Comparison of ENCODE assay signal across 10 cellular contexts in the genomic region with DNA sequence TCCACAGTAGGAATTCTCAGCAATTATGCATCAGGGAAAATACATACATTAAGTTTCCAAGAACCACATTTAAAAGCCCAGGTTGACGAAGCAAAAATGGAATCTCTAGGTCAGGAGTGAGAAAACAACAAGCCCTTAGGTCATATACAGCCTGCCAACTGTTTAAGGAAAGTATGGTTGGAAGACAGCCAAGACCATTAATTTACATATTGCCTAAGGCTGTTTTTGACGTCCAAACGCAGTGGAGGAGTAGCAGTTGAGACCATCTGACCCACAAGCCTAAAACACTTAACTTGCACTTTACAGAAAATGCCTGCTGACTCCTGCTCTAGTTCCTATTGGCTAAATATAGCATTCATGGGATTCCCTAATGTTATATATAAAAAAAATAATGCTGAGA.
DNase-seq lines count a peak whose midpoint lies in the region; ATAC-seq and TF ChIP-seq lines count a peak whose summit lies in the region.
"Had no signal": no experiment of that assay in that cellular context is flagged by ENCODE, and none has a peak within 500 bp of the region (broad histone marks: within the 10 kb centered on the region; RNA-seq: fewer than 3 reads in every experiment).

No MANE protein-coding gene starts in this region.

- H3K36me3 Mint-ChIP-seq in glutamatergic neuron (ENCODE audit: unreplicated experiment): no peaks in the 10 kb centered on the region
- H3K36me3 Mint-ChIP-seq in activated CD4-positive, alpha-beta memory T cell treated with anti-CD3 and anti-CD28 coated beads, Interleukin-2, amount 10 ng/mL, durations not matched to agents 7 days and 5 days (ENCODE audit: low read depth): no peaks in the 10 kb centered on the region

- H3K27ac Mint-ChIP-seq in glutamatergic neuron (ENCODE audit: unreplicated experiment): peak overlapping the region; percentile 63
- H3K27ac Mint-ChIP-seq in activated CD4-positive, alpha-beta memory T cell treated with anti-CD3 and anti-CD28 coated beads, Interleukin-2, amount 10 ng/mL, durations not matched to agents 7 days and 5 days: no peak overlapping the region

- H3K4me3 Mint-ChIP-seq in glutamatergic neuron (ENCODE audit: unreplicated experiment): peak overlapping the region; percentile 52
- H3K4me3 Mint-ChIP-seq in activated CD4-positive, alpha-beta memory T cell treated with anti-CD3 and anti-CD28 coated beads, Interleukin-2, amount 10 ng/mL, durations not matched to agents 7 days and 5 days: no peak overlapping the region
- H3K4me3 Mint-ChIP-seq: central memory CD8-positive, alpha-beta T cell had no signal

- H3K4me1 Mint-ChIP-seq in glutamatergic neuron (ENCODE audit: low read depth, unreplicated experiment): peaks cover 17% of the 10 kb centered on the region
- H3K4me1 Mint-ChIP-seq in activated CD4-positive, alpha-beta memory T cell treated with anti-CD3 and anti-CD28 coated beads, Interleukin-2, amount 10 ng/mL, durations not matched to agents 7 days and 5 days: no peaks in the 10 kb centered on the region
- H3K4me1 Mint-ChIP-seq: central memory CD8-positive, alpha-beta T cell had no signal

- POLR2A ChIA-PET in activated CD4-positive, alpha-beta memory T cell treated with anti-CD3 and anti-CD28 coated beads, Interleukin-2, amount 10 ng/mL, durations not matched to agents 7 days and 5 days (lab: Charles Lee): no interaction called here

- ATAC-seq in GM18505 (IDR thresholded peaks at IDR 0.05; ENCODE audit: unreplicated experiment) (peak; percentile 43), HG03135 (IDR thresholded peaks at IDR 0.05; ENCODE audit: unreplicated experiment) (peak; percentile 68)
- ATAC-seq: HCT116 had no signal

- peaks cover 4% of the 10 kb centered on the region for H3K27me3 Mint-ChIP-seq in glutamatergic neuron (ENCODE audit: unreplicated experiment)
- H3K27me3 Mint-ChIP-seq in activated CD4-positive, alpha-beta memory T cell treated with anti-CD3 and anti-CD28 coated beads, Interleukin-2, amount 10 ng/mL, durations not matched to agents 7 days and 5 days: peaks cover 8% of the 10 kb centered on the region

- CTCF ChIA-PET in activated CD4-positive, alpha-beta memory T cell treated with anti-CD3 and anti-CD28 coated beads, Interleukin-2, amount 10 ng/mL, durations not matched to agents 7 days and 5 days (lab: Charles Lee): no interaction called here

- no peak for TF ChIP-seq CTCF in glutamatergic neuron (IDR thresholded peaks at IDR 0.05; ENCODE audit: partially characterized antibody, unreplicated experiment)

- H3K9me3 Mint-ChIP-seq in glutamatergic neuron (ENCODE audit: unreplicated experiment): no peaks in the 10 kb centered on the region
- no peaks in the 10 kb centered on the region for H3K9me3 Mint-ChIP-seq in activated CD4-positive, alpha-beta memory T cell treated with anti-CD3 and anti-CD28 coated beads, Interleukin-2, amount 10 ng/mL, durations not matched to agents 7 days and 5 days
- H3K9me3 Mint-ChIP-seq: central memory CD8-positive, alpha-beta T cell had no signal

- TF ChIP-seq POLR2A in GM18505 (IDR thresholded peaks at IDR 0.05; ENCODE audit: borderline replicate concordance, extremely low read depth, insufficient read depth, insufficient read length): no peak

- DNase-seq in NCI-H524 treated with DMSO at 0.1 percent for 48 hours (lab: John Stamatoyannopoulos, UW): peak; percentile 76
- DNase-seq in glutamatergic neuron: no peak
- DNase-seq in SIG-M5 (lab: John Stamatoyannopoulos, UW): no peak
- no peak for DNase-seq in GM19238 (ENCODE audit: insufficient read length, low spot score)
- DNase-seq in activated CD4-positive, alpha-beta memory T cell treated with anti-CD3 and anti-CD28 coated beads, Interleukin-2, amount 10 ng/mL, durations not matched to agents 7 days and 5 days: no peak
- no peak for DNase-seq in HuH-7 (ENCODE audit: low spot score)
